ENCODE assay signal across 12 cellular contexts in genomic region chr1:41238311-41239094, GRCh38. TPM values are rescaled to one million over a fixed set of nuclear protein-coding genes. Genes with fewer than 3 reads are reported as not detected.
A peak's percentile ranks its signal among the peaks of the same experiment; 100 is the strongest.
DNase-seq lines count a peak whose midpoint lies in the region; ATAC-seq and TF ChIP-seq lines count a peak whose summit lies in the region.
"Had no signal": no experiment of that assay in that cellular context is flagged by ENCODE, and none has a peak within 500 bp of the region (broad histone marks: within the 10 kb centered on the region; RNA-seq: fewer than 3 reads in every experiment).

No MANE protein-coding gene starts in this region.

- no peak overlapping the region for H2BK15ac ChIP-seq in mesenchymal stem cell (ENCODE audit: low read depth, poor library complexity, severe bottlenecking)

- peaks cover 8% of the 10 kb centered on the region for H3F3A ChIP-seq in Loucy (ENCODE audit: low read depth)

- peak overlapping the region; percentile 47 for H3K9ac ChIP-seq in Loucy (ENCODE audit: low read depth, low read length, poor library complexity, severe bottlenecking)
- H3K9ac ChIP-seq in mesenchymal stem cell (ENCODE audit: low read length): no peak overlapping the region

- H3K4me3 ChIP-seq in Loucy (ENCODE audit: low read length, poor library complexity, severe bottlenecking) (peak overlapping the region; percentile 80), mesenchymal stem cell (ENCODE audit: insufficient read depth in 1 of 2, low read depth in 1 of 2, low read length in 2 of 2) (no peak overlapping the region), BE2C (ENCODE audit: low read depth, low read length) (no peak overlapping the region)
- H3K4me3 ChIP-seq: psoas muscle had no signal

- H3K9me2 ChIP-seq in Loucy (replicated peaks; ENCODE audit: low read depth, low read length): no peaks in the 10 kb centered on the region

- no peak overlapping the region for H2BK5ac ChIP-seq in mesenchymal stem cell (ENCODE audit: low read depth, low read length, poor library complexity, severe bottlenecking)

- H3K9me3 ChIP-seq in Loucy (ENCODE audit: insufficient read depth, low read depth, low read length) (no peaks in the 10 kb centered on the region), mesenchymal stem cell (ENCODE audit: control insufficient read depth, low read length) (no peaks in the 10 kb centered on the region), BE2C (no peaks in the 10 kb centered on the region)
- H3K9me3 ChIP-seq: psoas muscle had no signal

- H3K27me3 Mint-ChIP-seq in activated CD4-positive, alpha-beta T cell treated with anti-CD3 and anti-CD28 coated beads, Interleukin-2, amount 10 ng/mL, durations not matched to agents 7 days and 5 days: no peaks in the 10 kb centered on the region
- no peaks in the 10 kb centered on the region for H3K27me3 Mint-ChIP-seq in activated T-helper 17 cell treated with anti-CD3 and anti-CD28 coated beads, Interleukin-2, amount 50 U/mL, for 72 hours
- H3K27me3 Mint-ChIP-seq: activated naive CD4-positive, alpha-beta T cell treated with anti-CD3 and anti-CD28 coated beads, Interleukin-2, amount 50 U/mL, for 24 hours; IgD-negative memory B cell had no signal

- H2BK12ac ChIP-seq in mesenchymal stem cell (ENCODE audit: low read length in 2 of 2): no peak overlapping the region

- H3K9me3 Mint-ChIP-seq in activated CD4-positive, alpha-beta T cell treated with anti-CD3 and anti-CD28 coated beads, Interleukin-2, amount 10 ng/mL, durations not matched to agents 7 days and 5 days: no peaks in the 10 kb centered on the region
- H3K9me3 Mint-ChIP-seq in activated T-helper 17 cell treated with anti-CD3 and anti-CD28 coated beads, Interleukin-2, amount 50 U/mL, for 72 hours: no peaks in the 10 kb centered on the region
- H3K9me3 Mint-ChIP-seq: activated naive CD4-positive, alpha-beta T cell treated with anti-CD3 and anti-CD28 coated beads, Interleukin-2, amount 50 U/mL, for 24 hours; IgD-negative memory B cell had no signal

- H2BK120ac ChIP-seq in mesenchymal stem cell (ENCODE audit: low read depth, low read length): no peak overlapping the region

- H3K4ac ChIP-seq in mesenchymal stem cell (ENCODE audit: low read depth in 1 of 2, low read length in 2 of 2): no peak overlapping the region

- no peak overlapping the region for H3K27ac Mint-ChIP-seq in activated CD4-positive, alpha-beta T cell treated with anti-CD3 and anti-CD28 coated beads, Interleukin-2, amount 10 ng/mL, durations not matched to agents 7 days and 5 days
- H3K27ac Mint-ChIP-seq in activated T-helper 17 cell treated with anti-CD3 and anti-CD28 coated beads, Interleukin-2, amount 50 U/mL, for 72 hours: no peak overlapping the region
- H3K27ac Mint-ChIP-seq: activated naive CD4-positive, alpha-beta T cell treated with anti-CD3 and anti-CD28 coated beads, Interleukin-2, amount 50 U/mL, for 24 hours; IgD-negative memory B cell had no signal

- WGBS in mesenchymal stem cell: 39% methylated on average over 5 of the region's 5 CpGs

- H4K8ac ChIP-seq in mesenchymal stem cell (ENCODE audit: low read length): no peak overlapping the region

- POLR2A ChIA-PET in activated CD4-positive, alpha-beta T cell treated with anti-CD3 and anti-CD28 coated beads, Interleukin-2, amount 10 ng/mL, durations not matched to agents 7 days and 5 days (lab: Charles Lee): no interaction called here

- H3K14ac ChIP-seq in mesenchymal stem cell (ENCODE audit: low read length in 2 of 2): no peak overlapping the region

- TF ChIP-seq CTCF in Loucy (conservative IDR thresholded peaks at IDR 0.05; ENCODE audit: low read length): no peak
- TF ChIP-seq CTCF in BE2C (IDR thresholded peaks at IDR 0.05; ENCODE audit: low read depth, low read length): no peak
- TF ChIP-seq CTCF in GM20000 (IDR thresholded peaks at IDR 0.05; ENCODE audit: extremely low read depth, missing control alignments): no peak

- peaks cover 82% of the 10 kb centered on the region for H3K79me2 ChIP-seq in Loucy (ENCODE audit: insufficient read depth, low read length)

- peaks cover 55% of the 10 kb centered on the region for H4K20me1 ChIP-seq in Loucy (ENCODE audit: insufficient read depth, low read length, poor library complexity, severe bottlenecking)

- no peak overlapping the region for H3K27ac ChIP-seq in mesenchymal stem cell (ENCODE audit: low read length, poor library complexity, severe bottlenecking)
- H3K27ac ChIP-seq: psoas muscle had no signal

- no peak overlapping the region for H3K4me3 Mint-ChIP-seq in activated CD4-positive, alpha-beta T cell treated with anti-CD3 and anti-CD28 coated beads, Interleukin-2, amount 10 ng/mL, durations not matched to agents 7 days and 5 days
- H3K4me3 Mint-ChIP-seq in activated T-helper 17 cell treated with anti-CD3 and anti-CD28 coated beads, Interleukin-2, amount 50 U/mL, for 72 hours: no peak overlapping the region
- H3K4me3 Mint-ChIP-seq: activated naive CD4-positive, alpha-beta T cell treated with anti-CD3 and anti-CD28 coated beads, Interleukin-2, amount 50 U/mL, for 24 hours; IgD-negative memory B cell had no signal

- H3K18ac ChIP-seq in mesenchymal stem cell (ENCODE audit: low read depth in 1 of 2, low read length in 2 of 2): no peak overlapping the region

- peaks cover 18% of the 10 kb centered on the region for H3K4me1 Mint-ChIP-seq in activated CD4-positive, alpha-beta T cell treated with anti-CD3 and anti-CD28 coated beads, Interleukin-2, amount 10 ng/mL, durations not matched to agents 7 days and 5 days
- peaks cover 9% of the 10 kb centered on the region for H3K4me1 Mint-ChIP-seq in activated T-helper 17 cell treated with anti-CD3 and anti-CD28 coated beads, Interleukin-2, amount 50 U/mL, for 72 hours

- peak; percentile 64 for ATAC-seq in activated T-helper 17 cell treated with anti-CD3 and anti-CD28 coated beads, Interleukin-2, amount 50 U/mL, for 72 hours (replicated peaks)

- peaks cover 3% of the 10 kb centered on the region for H3K36me3 Mint-ChIP-seq in activated CD4-positive, alpha-beta T cell treated with anti-CD3 and anti-CD28 coated beads, Interleukin-2, amount 10 ng/mL, durations not matched to agents 7 days and 5 days (ENCODE audit: low read depth)
- no peaks in the 10 kb centered on the region for H3K36me3 Mint-ChIP-seq in activated T-helper 17 cell treated with anti-CD3 and anti-CD28 coated beads, Interleukin-2, amount 50 U/mL, for 72 hours (ENCODE audit: low read depth)
- H3K36me3 Mint-ChIP-seq: IgD-negative memory B cell had no signal

- H3K79me1 ChIP-seq in mesenchymal stem cell (replicated peaks; ENCODE audit: low read length, poor library complexity, severe bottlenecking): peaks cover 25% of the 10 kb centered on the region

- peak overlapping the region; percentile 94 for H3K4me2 ChIP-seq in Loucy (ENCODE audit: low read depth, low read length, poor library complexity, severe bottlenecking)
- no peak overlapping the region for H3K4me2 ChIP-seq in mesenchymal stem cell (ENCODE audit: low read length, poor library complexity, severe bottlenecking)

- DNase-seq in activated CD4-positive, alpha-beta T cell treated with anti-CD3 and anti-CD28 coated beads for 48 hours: peak; percentile 8
- no peak for DNase-seq in activated CD4-positive, alpha-beta T cell treated with anti-CD3 and anti-CD28 coated beads, Interleukin-2, amount 10 ng/mL, durations not matched to agents 7 days and 5 days
- DNase-seq in mesenchymal stem cell: peak; percentile 50
- DNase-seq in BE2C: no peak
- DNase-seq in SKM-1 treated with dmso at 0.1 percent for 144 hours (lab: John Stamatoyannopoulos, UW; ENCODE audit: unreplicated experiment): no peak
- DNase-seq in GM20000 (ENCODE audit: low spot score): no peak
- DNase-seq: effector memory CD4-positive, alpha-beta T cell; psoas muscle had no signal

- no peaks in the 10 kb centered on the region for H3K27me3 ChIP-seq in Loucy (ENCODE audit: insufficient read depth, low read length, poor library complexity, severe bottlenecking)
- no peaks in the 10 kb centered on the region for H3K27me3 ChIP-seq in mesenchymal stem cell (ENCODE audit: control insufficient read depth in 1 of 2, insufficient read depth in 1 of 2, low read length in 2 of 2)
- no peaks in the 10 kb centered on the region for H3K27me3 ChIP-seq in BE2C

- peaks cover 58% of the 10 kb centered on the region for H3K4me1 ChIP-seq in Loucy (ENCODE audit: insufficient read depth, low read length, poor library complexity, severe bottlenecking)
- H3K4me1 ChIP-seq in mesenchymal stem cell (ENCODE audit: control insufficient read depth, insufficient read depth, low read depth, low read length): peaks cover 10% of the 10 kb centered on the region
- H3K4me1 ChIP-seq in BE2C: no peaks in the 10 kb centered on the region; the same call in none of the 2 replicates

- H3K23ac ChIP-seq in mesenchymal stem cell (ENCODE audit: low read length in 2 of 2): no peak overlapping the region

- no peak overlapping the region for H2AFZ ChIP-seq in Loucy (ENCODE audit: low read length)
- H2AFZ ChIP-seq in mesenchymal stem cell (ENCODE audit: low read depth, low read length): no peak overlapping the region

- no peak overlapping the region for H2AK5ac ChIP-seq in mesenchymal stem cell (ENCODE audit: low read length, severe bottlenecking)

- CTCF ChIA-PET in activated CD4-positive, alpha-beta T cell treated with anti-CD3 and anti-CD28 coated beads, Interleukin-2, amount 10 ng/mL, durations not matched to agents 7 days and 5 days (lab: Charles Lee): no interaction called here

- H3K36me3 ChIP-seq in Loucy (ENCODE audit: insufficient read depth, low read length): no peaks in the 10 kb centered on the region
- H3K36me3 ChIP-seq in mesenchymal stem cell (ENCODE audit: control insufficient read depth in 1 of 2, insufficient read depth in 2 of 2, low read depth in 1 of 2, low read length in 2 of 2): no peaks in the 10 kb centered on the region
- H3K36me3 ChIP-seq in BE2C: no peaks in the 10 kb centered on the region

- no peak overlapping the region for H4K91ac ChIP-seq in mesenchymal stem cell (ENCODE audit: low read length)

RNA-seq across cellular contexts. Expression of gene SCMH1, which starts 3.6 kb away (rescaled TPM):
- total RNA-seq in activated CD4-positive, alpha-beta T cell treated with anti-CD3 and anti-CD28 coated beads, Interleukin-2, amount 10 ng/mL, durations not matched to agents 7 days and 5 days: 10 to 100 TPM; 24.2 to 24.7 TPM
- total RNA-seq in activated T-helper 17 cell treated with anti-CD3 and anti-CD28 coated beads, Interleukin-2, amount 50 U/mL, for 72 hours: 10 to 100 TPM; 23.2 to 27.5 TPM
- polyA plus RNA-seq in mesenchymal stem cell (2013, experiment 1 of 2): 34.4 TPM
- 33.1 TPM for polyA plus RNA-seq in mesenchymal stem cell (2013, experiment 2 of 2)
- polyA plus RNA-seq in BE2C (2012; ENCODE audit: insufficient read depth, insufficient read length, low read depth): 32.1 TPM

Comparison
In these comparisons a context has a peak if more than half of its experiments do, and no peak if none do; other contexts are left out.
1. DNase-seq: peak in activated CD4-positive, alpha-beta T cell treated with anti-CD3 and anti-CD28 coated beads for 48 hours (single experiment) and mesenchymal stem cell (single experiment); none in activated CD4-positive, alpha-beta T cell treated with anti-CD3 and anti-CD28 coated beads, Interleukin-2, amount 10 ng/mL, durations not matched to agents 7 days and 5 days (single experiment), BE2C (single experiment), SKM-1 treated with dmso at 0.1 percent for 144 hours (single experiment) and GM20000 (single experiment).